ENCODE assay signal across 8 cellular contexts in genomic region chr7:5429857-5430611, GRCh38. TPM values are rescaled to one million over a fixed set of nuclear protein-coding genes. Genes with fewer than 3 reads are reported as not detected.
DNase-seq lines count a peak whose midpoint lies in the region; ATAC-seq lines count a peak whose summit lies in the region.

No MANE protein-coding gene starts in this region.

- no peaks in the 10 kb centered on the region for H3K36me3 ChIP-seq in naive thymus-derived CD4-positive, alpha-beta T cell (ENCODE audit: control insufficient read depth in 2 of 3, insufficient read depth in 3 of 3, low read length in 3 of 3)

- peaks cover 12 to 24% of the 10 kb centered on the region in 2 donors for H3K27me3 ChIP-seq in naive thymus-derived CD4-positive, alpha-beta T cell (ENCODE audit: control insufficient read depth in 2 of 2, insufficient read depth in 2 of 2, low read length in 2 of 2)

- peaks cover 15 to 28% (median 21%) of the 10 kb centered on the region in 7 donors for H3K4me1 Mint-ChIP-seq in naive thymus-derived CD4-positive, alpha-beta T cell

- POLR2A ChIA-PET in naive thymus-derived CD4-positive, alpha-beta T cell (lab: Charles Lee), result no interaction called here

- intact Hi-C loops in naive thymus-derived CD4-positive, alpha-beta T cell (cut with micrococcal nuclease), result loop anchor here in 1 of 2 donors (1.0 kb wide), 1 partner anchor 10 kb away; no protein-coding TSS in a partner anchor

- peaks cover 0 to 11% (median 3%) of the 10 kb centered on the region in 11 donors for H3K9me3 Mint-ChIP-seq in naive thymus-derived CD4-positive, alpha-beta T cell

- H3K27me3 Mint-ChIP-seq in naive thymus-derived CD4-positive, alpha-beta T cell, result peaks cover 42 to 73% (median 58%) of the 10 kb centered on the region in 5 donors

- peak overlapping the region in 3 of 10 donors; percentile 47 to 53 (median 48) for H3K4me3 Mint-ChIP-seq in naive thymus-derived CD4-positive, alpha-beta T cell

- peaks cover 0 to 7% (median 4%) of the 10 kb centered on the region in 5 donors for H3K36me3 Mint-ChIP-seq in naive thymus-derived CD4-positive, alpha-beta T cell

- H3K27ac ChIP-seq in naive thymus-derived CD4-positive, alpha-beta T cell (ENCODE audit: low read depth, low read length), result no peak overlapping the region

- H3K4me3 ChIP-seq in naive thymus-derived CD4-positive, alpha-beta T cell (ENCODE audit: low read length), result no peak overlapping the region

- H3K4me1 ChIP-seq in naive thymus-derived CD4-positive, alpha-beta T cell (ENCODE audit: control insufficient read depth in 2 of 2, insufficient read depth in 2 of 2, low read length in 2 of 2), result peaks cover 6 to 24% of the 10 kb centered on the region in 2 donors

- CTCF ChIA-PET in naive thymus-derived CD4-positive, alpha-beta T cell (lab: Charles Lee), result no interaction called here

- ATAC-seq in esophagus mucosa, result peak; percentile 66
- ATAC-seq in naive thymus-derived CD4-positive, alpha-beta T cell, result peak; percentile 12
- no peak for ATAC-seq in HG03354 (IDR thresholded peaks at IDR 0.05; ENCODE audit: poor library complexity, severe bottlenecking, unreplicated experiment)
- ATAC-seq in HG03442 (IDR thresholded peaks at IDR 0.05; ENCODE audit: unreplicated experiment), result no peak

- peak in 2 of 3 experiments; percentile 46 to 68 for DNase-seq in NCI-H1417 (lab: John Stamatoyannopoulos, UW)
- DNase-seq in NCI-H1417 treated with DMSO at 0.1 percent for 48 hours (lab: John Stamatoyannopoulos, UW), result no peak
- DNase-seq in OCI-M1 (lab: John Stamatoyannopoulos, UW), result peak; percentile 67
- DNase-seq in naive thymus-derived CD4-positive, alpha-beta T cell, result no peak
- no peak for DNase-seq in OCI-M2 (lab: John Stamatoyannopoulos, UW; ENCODE audit: unreplicated experiment)

- peak overlapping the region in 2 of 9 donors; percentile 3 to 66 for H3K27ac Mint-ChIP-seq in naive thymus-derived CD4-positive, alpha-beta T cell

- H3K9me3 ChIP-seq in naive thymus-derived CD4-positive, alpha-beta T cell (ENCODE audit: control insufficient read depth in 2 of 3, low read length in 3 of 3), result no peaks in the 10 kb centered on the region

RNA-seq across cellular contexts. Expression of gene TNRC18, which starts 6.4 kb away (rescaled TPM):
- 26.2 TPM for total RNA-seq in esophagus mucosa
- 10 to 100 TPM; 34.2 to 83.7 (median 49.3) TPM for total RNA-seq in naive thymus-derived CD4-positive, alpha-beta T cell
- under 1 TPM; 0.18 to 0.98 TPM for polyA plus RNA-seq in naive thymus-derived CD4-positive, alpha-beta T cell

Comparison
In these comparisons a context has a peak if more than half of its experiments do, and no peak if none do; other contexts are left out.
1. DNase-seq: peak in NCI-H1417 (2 of 3) and OCI-M1 (single experiment); none in NCI-H1417 treated with DMSO at 0.1 percent for 48 hours (single experiment), naive thymus-derived CD4-positive, alpha-beta T cell (0 of 9) and OCI-M2 (single experiment).
2. ATAC-seq: peak in esophagus mucosa (single experiment) and naive thymus-derived CD4-positive, alpha-beta T cell (single experiment); none in HG03354 (single experiment) and HG03442 (single experiment).